In genomic region chr7:140674899-140675701, GRCh38 we compare ENCODE assay signal across 9 cellular contexts. TPM values are rescaled to one million over a fixed set of nuclear protein-coding genes. Genes with fewer than 3 reads are reported as not detected.
A peak's percentile ranks its signal among the peaks of the same experiment; 100 is the strongest.
DNase-seq lines count a peak whose midpoint lies in the region; ATAC-seq, FAIRE-seq and TF ChIP-seq lines count a peak whose summit lies in the region.
"Had no signal": no experiment of that assay in that cellular context is flagged by ENCODE, and none has a peak within 500 bp of the region (broad histone marks: within the 10 kb centered on the region; RNA-seq: fewer than 3 reads in every experiment).

No MANE protein-coding gene starts in this region.

- H2AK5ac ChIP-seq in mesenchymal stem cell (ENCODE audit: low read length, severe bottlenecking) = no peak overlapping the region

- FAIRE-seq in G401.6 (lab: Jason Lieb, UNC) (peak; percentile 79), small intestine (lab: Jason Lieb, UNC) (no peak)

- H3K36me3 ChIP-seq in OCI-LY3 (replicated peaks; ENCODE audit: low read depth, low read length) (peaks cover 9% of the 10 kb centered on the region), mesenchymal stem cell (ENCODE audit: control insufficient read depth in 1 of 2, insufficient read depth in 2 of 2, low read depth in 1 of 2, low read length in 2 of 2) (peaks cover 18 to 33% of the 10 kb centered on the region in 2 experiments), small intestine (ENCODE audit: control insufficient read depth in 2 of 2, insufficient read depth in 2 of 2, low read length in 2 of 2) (no peaks in the 10 kb centered on the region)
- H3K36me3 ChIP-seq: ovary had no signal

- no peak overlapping the region for H3K4ac ChIP-seq in mesenchymal stem cell (ENCODE audit: low read depth in 1 of 2, low read length in 2 of 2)

- WGBS in mesenchymal stem cell = 56% methylated on average over 7 of the region's 8 CpGs
- WGBS in small intestine, 3 donors = 57 to 63% (median 62%) methylated on average over 8 of the region's 8 CpGs

- no peak overlapping the region for H3K23ac ChIP-seq in mesenchymal stem cell (ENCODE audit: low read length in 2 of 2)

- no peak overlapping the region for H2BK12ac ChIP-seq in mesenchymal stem cell (ENCODE audit: low read length in 2 of 2)

- DNase-seq in AG09309 (ENCODE audit: low read depth) = no peak
- peak; percentile 37 for DNase-seq in dedifferentiated amniotic fluid mesenchymal stem cell (ENCODE audit: extremely low spot score)
- peak; percentile 70 for DNase-seq in mesenchymal stem cell
- DNase-seq in small intestine = no peak
- no peak for DNase-seq in NCI-H1417 treated with DMSO at 0.1 percent for 48 hours (lab: John Stamatoyannopoulos, UW)

- H3K9ac ChIP-seq in OCI-LY3 (ENCODE audit: low read length) = no peak overlapping the region
- peak overlapping the region; percentile 86 for H3K9ac ChIP-seq in mesenchymal stem cell (ENCODE audit: low read length)

- H4K20me1 ChIP-seq in OCI-LY3 (ENCODE audit: insufficient read depth, low read length) = no peaks in the 10 kb centered on the region

- TF ChIP-seq CTCF in AG09309 (IDR thresholded peaks at IDR 0.05; ENCODE audit: control insufficient read depth, insufficient read depth, low read depth, low read length, missing control alignments) (peak; percentile 53), OCI-LY3 (IDR thresholded peaks at IDR 0.05; ENCODE audit: low read depth, low read length) (peak; percentile 60)

- peak overlapping the region; percentile 95 for H3K4me2 ChIP-seq in OCI-LY3 (ENCODE audit: low read length)
- H3K4me2 ChIP-seq in mesenchymal stem cell (ENCODE audit: low read length, poor library complexity, severe bottlenecking) = no peak overlapping the region

- ATAC-seq in GM21529 (IDR thresholded peaks at IDR 0.05; ENCODE audit: unreplicated experiment) = no peak

- H3K18ac ChIP-seq in mesenchymal stem cell (ENCODE audit: low read depth in 1 of 2, low read length in 2 of 2) = no peak overlapping the region

- no peak overlapping the region for H2BK5ac ChIP-seq in mesenchymal stem cell (ENCODE audit: low read depth, low read length, poor library complexity, severe bottlenecking)

- no peaks in the 10 kb centered on the region for H3K79me2 ChIP-seq in OCI-LY3 (ENCODE audit: low read length)

- no peak overlapping the region for H2BK120ac ChIP-seq in mesenchymal stem cell (ENCODE audit: low read depth, low read length)

- no peak overlapping the region for H4K91ac ChIP-seq in mesenchymal stem cell (ENCODE audit: low read length)

- H2AFZ ChIP-seq in OCI-LY3 (ENCODE audit: low read depth, low read length) = no peak overlapping the region
- H2AFZ ChIP-seq in mesenchymal stem cell (ENCODE audit: low read depth, low read length) = no peak overlapping the region

- H3K9me3 ChIP-seq in OCI-LY3 (ENCODE audit: insufficient read depth, low read length) (no peaks in the 10 kb centered on the region), mesenchymal stem cell (ENCODE audit: control insufficient read depth, low read length) (no peaks in the 10 kb centered on the region), small intestine (ENCODE audit: control insufficient read depth, low read depth) (no peaks in the 10 kb centered on the region)
- H3K9me3 ChIP-seq: ovary had no signal

- H2BK15ac ChIP-seq in mesenchymal stem cell (ENCODE audit: low read depth, poor library complexity, severe bottlenecking) = no peak overlapping the region

- peaks cover 14% of the 10 kb centered on the region for H3K79me1 ChIP-seq in mesenchymal stem cell (replicated peaks; ENCODE audit: low read length, poor library complexity, severe bottlenecking)

- no peak overlapping the region for H3K14ac ChIP-seq in mesenchymal stem cell (ENCODE audit: low read length in 2 of 2)

- H3K27ac ChIP-seq in OCI-LY3 (ENCODE audit: low read length) (peak overlapping the region; percentile 45; the same call in 1 of the 2 replicates), mesenchymal stem cell (ENCODE audit: low read length, poor library complexity, severe bottlenecking) (no peak overlapping the region), small intestine (ENCODE audit: low read depth in 1 of 2, low read length in 1 of 2) (no peak overlapping the region)

- H3K4me3 ChIP-seq in AG09309 (ENCODE audit: control insufficient read depth, low read depth, low read length) (no peak overlapping the region), OCI-LY3 (ENCODE audit: low read length) (no peak overlapping the region; the same call in 1 of the 2 replicates), mesenchymal stem cell (ENCODE audit: insufficient read depth in 1 of 2, low read depth in 1 of 2, low read length in 2 of 2) (peak overlapping the region in 1 of 2 experiments; percentile 89), small intestine (ENCODE audit: low read depth in 1 of 2, low read length in 2 of 2) (no peak overlapping the region)
- H3K4me3 ChIP-seq: ovary had no signal

- H4K8ac ChIP-seq in mesenchymal stem cell (ENCODE audit: low read length) = no peak overlapping the region

- peaks cover 39% of the 10 kb centered on the region for H3K4me1 ChIP-seq in OCI-LY3 (ENCODE audit: low read length)
- peaks cover 17% of the 10 kb centered on the region for H3K4me1 ChIP-seq in mesenchymal stem cell (ENCODE audit: control insufficient read depth, insufficient read depth, low read depth, low read length)
- no peaks in the 10 kb centered on the region for H3K4me1 ChIP-seq in small intestine (ENCODE audit: control insufficient read depth in 2 of 2, insufficient read depth in 1 of 2, low read depth in 1 of 2, low read length in 1 of 2)

- H3K27me3 ChIP-seq in OCI-LY3 (ENCODE audit: low read depth, low read length) = no peaks in the 10 kb centered on the region
- H3K27me3 ChIP-seq in mesenchymal stem cell (ENCODE audit: control insufficient read depth in 1 of 2, insufficient read depth in 1 of 2, low read length in 2 of 2) = no peaks in the 10 kb centered on the region
- H3K27me3 ChIP-seq in small intestine (ENCODE audit: control insufficient read depth in 2 of 2, insufficient read depth in 2 of 2, low read length in 2 of 2) = no peaks in the 10 kb centered on the region
- H3K27me3 ChIP-seq: ovary had no signal

RNA-seq across cellular contexts. Expression of gene ADCK2, which starts 2.4 kb away (rescaled TPM):
- polyA plus RNA-seq in mesenchymal stem cell (2013, experiment 1 of 2) = 4.1 TPM
- polyA plus RNA-seq in mesenchymal stem cell (2013, experiment 2 of 2) = 4.2 TPM
- 10 to 100 TPM in 1 of 3 donors, 1 to 10 TPM in 2; 7.6 to 20.1 (median 8.7) TPM for polyA plus RNA-seq in small intestine

RNA-seq across cellular contexts. Expression of gene NDUFB2, which starts 21.4 kb away (rescaled TPM):
- 478 TPM for polyA plus RNA-seq in mesenchymal stem cell (2013, experiment 1 of 2)
- 487 TPM for polyA plus RNA-seq in mesenchymal stem cell (2013, experiment 2 of 2)
- 100 to 1,000 TPM; 456 to 779 (median 501) TPM for polyA plus RNA-seq in small intestine

RNA-seq across cellular contexts. Expression of gene DENND2A, which starts 34.5 kb away (rescaled TPM):
- 17.2 TPM for polyA plus RNA-seq in mesenchymal stem cell (2013, experiment 1 of 2)
- polyA plus RNA-seq in mesenchymal stem cell (2013, experiment 2 of 2) = 19.9 TPM
- polyA plus RNA-seq in small intestine = 1 to 10 TPM in 2 of 3 donors, not detected in 1; 3.0 to 5.7 TPM

Comparison
In these comparisons a context has a peak if more than half of its experiments do, and no peak if none do; other contexts are left out.
1. DNase-seq: peak in dedifferentiated amniotic fluid mesenchymal stem cell (single experiment) and mesenchymal stem cell (single experiment); none in AG09309 (single experiment), small intestine (single experiment) and NCI-H1417 treated with DMSO at 0.1 percent for 48 hours (single experiment).